ENCODE assay signal across 5 cellular contexts in the genomic region with DNA sequence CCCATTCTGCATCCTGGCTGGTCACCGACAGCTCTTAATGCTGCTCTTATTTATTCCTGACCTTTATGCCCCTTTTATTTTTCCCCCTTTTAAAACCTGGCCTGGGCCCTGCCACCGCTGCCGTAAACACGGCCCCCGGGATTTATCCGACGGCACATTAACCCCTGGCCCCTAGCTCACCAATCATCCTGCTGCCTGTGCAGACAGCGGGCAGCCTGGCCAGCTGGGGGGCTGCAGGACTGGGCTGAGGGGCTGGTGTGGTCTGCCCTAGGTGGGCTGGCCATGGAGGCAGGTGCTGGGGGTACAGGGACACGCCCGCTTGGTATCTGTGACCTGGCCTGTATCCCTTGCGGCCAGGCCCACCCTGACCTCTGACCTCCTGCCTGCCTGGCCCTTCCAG. TPM values are rescaled to one million over a fixed set of nuclear protein-coding genes. Genes with fewer than 3 reads are reported as not detected.
"Had no signal": no experiment of that assay in that cellular context is flagged by ENCODE, and none has a peak within 500 bp of the region (broad histone marks: within the 10 kb centered on the region; RNA-seq: fewer than 3 reads in every experiment).

No MANE protein-coding gene starts in this region.

- H3K27ac ChIP-seq: GM23248 had no signal

- H3K4me3 ChIP-seq: GM23248, HAP-1 had no signal

- H2AFZ ChIP-seq: GM23248 had no signal

- H3K4me3 Mint-ChIP-seq: IgD-negative memory B cell had no signal

- H3K27ac Mint-ChIP-seq: IgD-negative memory B cell had no signal

- H3K36me3 ChIP-seq: HAP-1 had no signal

- H3K27me3 Mint-ChIP-seq: IgD-negative memory B cell had no signal

- DNase-seq: GM23248, GOT3, H7 had no signal

- H3K4me1 ChIP-seq: HAP-1 had no signal

- H3K4me1 Mint-ChIP-seq: IgD-negative memory B cell had no signal

- H3K9ac ChIP-seq: GM23248 had no signal

- H3K9me3 Mint-ChIP-seq: IgD-negative memory B cell had no signal

- H3K9me3 ChIP-seq: HAP-1 had no signal

- H3K36me3 Mint-ChIP-seq: IgD-negative memory B cell had no signal

RNA-seq across cellular contexts. Expression of a gene that starts 21.4 kb away (rescaled TPM):
- polyA plus RNA-seq: IgD-negative memory B cell had no signal
